In genomic region chr7:44767134-44767911, GRCh38 we compare ENCODE assay signal across 12 cellular contexts. TPM values are rescaled to one million over a fixed set of nuclear protein-coding genes. Genes with fewer than 3 reads are reported as not detected.
DNase-seq lines count a peak whose midpoint lies in the region; ATAC-seq, FAIRE-seq and TF ChIP-seq lines count a peak whose summit lies in the region.
"Had no signal": no experiment of that assay in that cellular context is flagged by ENCODE, and none has a peak within 500 bp of the region (broad histone marks: within the 10 kb centered on the region; RNA-seq: fewer than 3 reads in every experiment).

No MANE protein-coding gene starts in this region.

- H3K27ac ChIP-seq in K562 (ENCODE audit: extremely low read depth, low read depth, low read length) (0 out of 3 replicates have a peak overlapping the region, but pooled peaks have one; percentile 47), mesenchymal stem cell (ENCODE audit: low read length, poor library complexity, severe bottlenecking) (no peak overlapping the region), suprapubic skin (peak overlapping the region; percentile 70), adrenal gland (peak overlapping the region in 1 of 5 donors; percentile 50)

- CTCF ChIA-PET in K562 (lab: Yijun Ruan, JAX; ENCODE audit: low intra/inter-chr PET ratio), result no interaction called here

- no peak overlapping the region for H3K23ac ChIP-seq in mesenchymal stem cell (ENCODE audit: low read length in 2 of 2)

- peaks cover 5% of the 10 kb centered on the region for H3K9me1 ChIP-seq in K562 (ENCODE audit: control insufficient read depth, insufficient read depth, low read length)

- no peak for FAIRE-seq in K562 (lab: Jason Lieb, UNC)
- FAIRE-seq: colon had no signal

- POLR2A ChIA-PET in K562 (lab: Yijun Ruan, JAX), result interaction anchor here (0.6 to 3.0 kb wide), 3 partner anchors 31 to 160 kb away, joined by 3 to 14 read pairs (median 3); no protein-coding TSS in a partner anchor

- H3K9me3 ChIP-seq in K562 (replicated peaks; ENCODE audit: control insufficient read depth, insufficient read depth, low read depth, low read length) (no peaks in the 10 kb centered on the region), mesenchymal stem cell (ENCODE audit: control insufficient read depth, low read length) (no peaks in the 10 kb centered on the region), suprapubic skin (no peaks in the 10 kb centered on the region), adrenal gland (replicated peaks in 1 of 3) (no peaks in the 10 kb centered on the region)

- TF ChIP-seq RAD21 in K562 (CRISPR knock-in tag; conservative IDR thresholded peaks at IDR 0.05 in 1 of 2, IDR thresholded peaks at IDR 0.05 in 1 of 2), result no peak

- no peak overlapping the region for H3K4me3 ChIP-seq in K562
- no peak overlapping the region for H3K4me3 ChIP-seq in mesenchymal stem cell (ENCODE audit: insufficient read depth in 1 of 2, low read depth in 1 of 2, low read length in 2 of 2)
- no peak overlapping the region for H3K4me3 ChIP-seq in suprapubic skin
- no peak overlapping the region for H3K4me3 ChIP-seq in adrenal gland

- H3K79me1 ChIP-seq in mesenchymal stem cell (replicated peaks; ENCODE audit: low read length, poor library complexity, severe bottlenecking), result peaks cover 6% of the 10 kb centered on the region

- H4K8ac ChIP-seq in mesenchymal stem cell (ENCODE audit: low read length), result no peak overlapping the region

- no peaks in the 10 kb centered on the region for H4K20me1 ChIP-seq in K562 (replicated peaks; ENCODE audit: control insufficient read depth, insufficient read depth, low read length)

- ATAC-seq in K562 (no peak), GM21515 (IDR thresholded peaks at IDR 0.05; ENCODE audit: unreplicated experiment) (no peak)

- H2AFZ ChIP-seq in K562 (ENCODE audit: low read depth, low read length) (no peak overlapping the region), mesenchymal stem cell (ENCODE audit: low read depth, low read length) (no peak overlapping the region)

- H3K4ac ChIP-seq in mesenchymal stem cell (ENCODE audit: low read depth in 1 of 2, low read length in 2 of 2), result no peak overlapping the region

- no peak overlapping the region for H3K14ac ChIP-seq in mesenchymal stem cell (ENCODE audit: low read length in 2 of 2)

- BruUV-seq in K562 (replicated peaks; lab: Mats Ljungman, UMichigan), result TSS peak; percentile 56

- H3K4me1 ChIP-seq in K562 (replicated peaks in 1 of 2; ENCODE audit: control insufficient read depth in 2 of 2, insufficient read depth in 2 of 2, low read length in 2 of 2) (peaks cover 17 to 41% of the 10 kb centered on the region in 2 experiments), mesenchymal stem cell (ENCODE audit: control insufficient read depth, insufficient read depth, low read depth, low read length) (peaks cover 27% of the 10 kb centered on the region), suprapubic skin (peaks cover 47% of the 10 kb centered on the region), adrenal gland (replicated peaks in 1 of 2) (peaks cover 12 to 32% of the 10 kb centered on the region in 2 donors)

- no peak overlapping the region for H2BK120ac ChIP-seq in mesenchymal stem cell (ENCODE audit: low read depth, low read length)

- 81% methylated on average over 18 of the region's 19 CpGs for WGBS in K562 (ENCODE audit: insufficient coverage, low coverage, missing lambda C conversion rate)
- 95% methylated on average over 19 of the region's 19 CpGs for WGBS in mesenchymal stem cell
- WGBS in suprapubic skin, result 43% methylated on average over 12 of the region's 19 CpGs
- WGBS in adrenal gland, 4 donors, result 80 to 89% (median 88%) methylated on average over 17 to 19 of the region's 19 CpGs

- no peak overlapping the region for H3K18ac ChIP-seq in mesenchymal stem cell (ENCODE audit: low read depth in 1 of 2, low read length in 2 of 2)

- H3K4me2 ChIP-seq in K562 (ENCODE audit: insufficient read depth, low read length) (peak overlapping the region; percentile 29; the same call in 1 of the 2 replicates), mesenchymal stem cell (ENCODE audit: low read length, poor library complexity, severe bottlenecking) (no peak overlapping the region)

- H3K36me3 ChIP-seq in K562 (ENCODE audit: control insufficient read depth, insufficient read depth, low read length) (peaks cover 56% of the 10 kb centered on the region; the same call in 2 of the 3 replicates), mesenchymal stem cell (ENCODE audit: control insufficient read depth in 1 of 2, insufficient read depth in 2 of 2, low read depth in 1 of 2, low read length in 2 of 2) (peaks cover 56 to 67% of the 10 kb centered on the region in 2 experiments), suprapubic skin (peaks cover 54% of the 10 kb centered on the region), adrenal gland (replicated peaks in 1 of 2) (peaks cover 0 to 50% of the 10 kb centered on the region in 2 donors)

- H3K79me2 ChIP-seq in K562 (ENCODE audit: control insufficient read depth, insufficient read depth, low read length), result no peaks in the 10 kb centered on the region

- in situ Hi-C loops in K562 (cut with MboI), result no loop called here

- H2AK5ac ChIP-seq in mesenchymal stem cell (ENCODE audit: low read length, severe bottlenecking), result no peak overlapping the region

- H2BK15ac ChIP-seq in mesenchymal stem cell (ENCODE audit: low read depth, poor library complexity, severe bottlenecking), result no peak overlapping the region

- no peaks in the 10 kb centered on the region for H3K27me3 ChIP-seq in K562 (ENCODE audit: control insufficient read depth in 2 of 2, insufficient read depth in 2 of 2, low read length in 2 of 2)
- H3K27me3 ChIP-seq in mesenchymal stem cell (ENCODE audit: control insufficient read depth in 1 of 2, insufficient read depth in 1 of 2, low read length in 2 of 2), result peaks cover 0 to 6% of the 10 kb centered on the region in 2 experiments
- no peaks in the 10 kb centered on the region for H3K27me3 ChIP-seq in suprapubic skin
- H3K27me3 ChIP-seq in adrenal gland, result no peaks in the 10 kb centered on the region

- H3K9ac ChIP-seq in K562 (ENCODE audit: insufficient read depth in 1 of 2, low read depth in 2 of 2, low read length in 2 of 2), result peak overlapping the region in 1 of 2 experiments; percentile 87; a peak in 2 of 4 replicates
- H3K9ac ChIP-seq in mesenchymal stem cell (ENCODE audit: low read length), result no peak overlapping the region

- H4K91ac ChIP-seq in mesenchymal stem cell (ENCODE audit: low read length), result peak overlapping the region; percentile 59

- no peak overlapping the region for H2BK12ac ChIP-seq in mesenchymal stem cell (ENCODE audit: low read length in 2 of 2)

- no peak for TF ChIP-seq CTCF in K562 (IDR thresholded peaks at IDR 0.05 in 2 of 3, conservative IDR thresholded peaks at IDR 0.05 in 1 of 3; ENCODE audit: insufficient read depth in 2 of 3, low read depth in 1 of 3, low read length in 3 of 3)
- no peak for TF ChIP-seq CTCF in suprapubic skin (IDR thresholded peaks at IDR 0.05)
- TF ChIP-seq CTCF in adrenal gland (IDR thresholded peaks at IDR 0.05), result no peak

- H2BK5ac ChIP-seq in mesenchymal stem cell (ENCODE audit: low read depth, low read length, poor library complexity, severe bottlenecking), result no peak overlapping the region

- no peak for TF ChIP-seq POLR2A in K562 (conservative IDR thresholded peaks at IDR 0.05)
- no peak for TF ChIP-seq POLR2A in suprapubic skin (IDR thresholded peaks at IDR 0.05)
- no peak for TF ChIP-seq POLR2A in adrenal gland (IDR thresholded peaks at IDR 0.05)

- TF ChIP-seq EP300 in K562 (IDR thresholded peaks at IDR 0.05; ENCODE audit: low read length) (no peak), suprapubic skin (IDR thresholded peaks at IDR 0.05) (no peak)

- intact Hi-C loops in K562 (cut with micrococcal nuclease), result no loop called here
- intact Hi-C loops in adrenal gland (cut with DNase I), result loop anchor here (10.0 kb wide), 3 partner anchors 67 to 183 kb away; partner anchors contain the start of gene TMED4 (in 1 of the 2)

- DNase-seq in DMS 273 (lab: John Stamatoyannopoulos, UW; ENCODE audit: unreplicated experiment) (peak; percentile 72), DMS 273 treated with DMSO at 0.1 percent for 48 hours (lab: John Stamatoyannopoulos, UW) (no peak), K562 (ENCODE audit: extremely low read depth in 1 of 4, low spot score in 3 of 4) (no peak), mesenchymal stem cell (no peak), suprapubic skin (ENCODE audit: low spot score in 2 of 2) (no peak), activated gamma-delta T cell (lab: John Stamatoyannopoulos, UW) (no peak), adrenal gland (no peak)
- DNase-seq: 8988T; activated CD4-positive, alpha-beta T cell treated with anti-CD3 and anti-CD28 coated beads for 48 hours; NCI-H1092 had no signal

RNA-seq across cellular contexts. Expression of gene ZMIZ2, which starts 18.7 kb away (rescaled TPM):
- 88.7 and 221 TPM in 2 replicates for total RNA-seq in K562 (2011; cell fraction: chromatin; rRNA removed; ENCODE audit: low replicate concordance)
- 115 and 124 TPM in 2 replicates for total RNA-seq in K562 (2011; cell fraction: nucleolus; rRNA removed)
- 100 and 113 TPM in 2 replicates for total RNA-seq in K562 (2011; cell fraction: nucleoplasm; rRNA removed)
- total RNA-seq in K562 (2014; rRNA removed) (4.5 and 8.0 TPM in 2 replicates), K562 (2014; rRNA removed; fragmentation: Illumina TruSeq; extraction: Trizol) (2.6 and 4.3 TPM in 2 replicates), K562 (2015; rRNA removed; fragmentation: Illumina TruSeq; extraction: Trizol) (4.9 and 5.9 TPM in 2 replicates), K562 (2021) (34.7 and 40.3 TPM in 2 replicates), suprapubic skin (10 to 100 TPM; 26.4 to 97.8 (median 38.4) TPM), adrenal gland (100 to 1,000 TPM in 1 of 8 donors, 10 to 100 TPM in 7; 19.2 to 116 (median 53.7) TPM)
- polyA plus RNA-seq in K562 (2011; rRNA removed) (5.2 and 12.7 TPM in 2 replicates), K562 (2014; fragmentation: Illumina TruSeq; extraction: Trizol) (15.5 and 22.3 TPM in 2 replicates), K562 (2014; fragmentation: Nextera tagmentation; extraction: Ambion mirVana) (under 1 TPM; 0.13 to 0.18 TPM), K562 (2014; rRNA removed) (19.1 and 20.0 TPM in 2 replicates), adrenal gland (100 to 1,000 TPM in 1 of 3 donors, 10 to 100 TPM in 2; 33.3 to 280 (median 96.3) TPM)
- 3.5 and 5.4 TPM in 2 replicates for polyA plus RNA-seq in K562 (2011; cell fraction: cytosol; rRNA removed)
- polyA plus RNA-seq in K562 (2011; cell fraction: nucleus; rRNA removed), result 93.5 and 148 TPM in 2 replicates
- 39.3 and 55.6 TPM in 2 replicates for polyA plus RNA-seq in K562 (2012)
- 7.6 and 8.2 TPM in 2 replicates for polyA minus RNA-seq in K562 (2011; rRNA and poly(A)+ RNA removed)
- polyA minus RNA-seq in K562 (2011; cell fraction: cytosol; rRNA and poly(A)+ RNA removed), result 9.3 and 11.0 TPM in 2 replicates
- polyA minus RNA-seq in K562 (2011; cell fraction: nucleus; rRNA and poly(A)+ RNA removed), result 36.5 and 37.0 TPM in 2 replicates
- polyA plus RNA-seq in mesenchymal stem cell (2013, experiment 1 of 2), result 38.9 TPM
- 36.0 TPM for polyA plus RNA-seq in mesenchymal stem cell (2013, experiment 2 of 2)

RNA-seq across cellular contexts. Expression of gene PPIA, which starts 29.2 kb away (rescaled TPM):
- 453 and 475 TPM in 2 replicates for total RNA-seq in K562 (2011; cell fraction: chromatin; rRNA removed; ENCODE audit: low replicate concordance)
- total RNA-seq in K562 (2011; cell fraction: nucleolus; rRNA removed), result 439 and 464 TPM in 2 replicates
- 630 and 762 TPM in 2 replicates for total RNA-seq in K562 (2011; cell fraction: nucleoplasm; rRNA removed)
- total RNA-seq in K562 (2014; rRNA removed) (2,805 and 3,364 TPM in 2 replicates), K562 (2014; rRNA removed; fragmentation: Illumina TruSeq; extraction: Trizol) (4,631 and 4,826 TPM in 2 replicates), K562 (2015; rRNA removed; fragmentation: Illumina TruSeq; extraction: Trizol) (3,943 and 3,973 TPM in 2 replicates), K562 (2021) (2,583 and 2,768 TPM in 2 replicates), suprapubic skin (1,000 to 10,000 TPM; 1,253 to 2,742 (median 2,206) TPM), adrenal gland (1,000 to 10,000 TPM in 4 of 8 donors, 100 to 1,000 TPM in 4; 589 to 1,729 (median 1,078) TPM)
- polyA plus RNA-seq in K562 (2011; rRNA removed) (5,196 and 6,697 TPM in 2 replicates), K562 (2014; fragmentation: Illumina TruSeq; extraction: Trizol) (7,504 and 8,032 TPM in 2 replicates), K562 (2014; fragmentation: Nextera tagmentation; extraction: Ambion mirVana) (1,000 to 10,000 TPM; 2,984 to 3,298 TPM), K562 (2014; rRNA removed) (6,267 and 7,127 TPM in 2 replicates), adrenal gland (1,000 to 10,000 TPM; 1,388 to 3,672 (median 3,342) TPM)
- polyA plus RNA-seq in K562 (2011; cell fraction: cytosol; rRNA removed), result 4,310 and 6,172 TPM in 2 replicates
- polyA plus RNA-seq in K562 (2011; cell fraction: nucleus; rRNA removed), result 1,280 and 2,340 TPM in 2 replicates
- 2,534 and 3,220 TPM in 2 replicates for polyA plus RNA-seq in K562 (2012)
- 2,540 and 2,827 TPM in 2 replicates for polyA minus RNA-seq in K562 (2011; rRNA and poly(A)+ RNA removed)
- 724 and 768 TPM in 2 replicates for polyA minus RNA-seq in K562 (2011; cell fraction: cytosol; rRNA and poly(A)+ RNA removed)
- polyA minus RNA-seq in K562 (2011; cell fraction: nucleus; rRNA and poly(A)+ RNA removed), result 135 and 291 TPM in 2 replicates
- 2,030 TPM for polyA plus RNA-seq in mesenchymal stem cell (2013, experiment 1 of 2)
- 2,181 TPM for polyA plus RNA-seq in mesenchymal stem cell (2013, experiment 2 of 2)
